ENCODE assay signal across 8 cellular contexts in genomic region chr3:123066599-123066895, GRCh38. TPM values are rescaled to one million over a fixed set of nuclear protein-coding genes. Genes with fewer than 3 reads are reported as not detected.
DNase-seq lines count a peak whose midpoint lies in the region; ATAC-seq and TF ChIP-seq lines count a peak whose summit lies in the region.

No MANE protein-coding gene starts in this region.

- H3K27me3 ChIP-seq in AG04450 (ENCODE audit: control insufficient read depth, insufficient read depth, low read length) = peaks cover 3% of the 10 kb centered on the region
- H3K27me3 ChIP-seq in dorsolateral prefrontal cortex = no peaks in the 10 kb centered on the region

- POLR2A ChIA-PET in AG04450 (lab: Yijun Ruan, JAX) = interaction anchor here (0.6 to 1.6 kb wide), 3 partner anchors 14 to 324 kb away, joined by 3 to 7 read pairs (median 3); no protein-coding TSS in a partner anchor
- POLR2A ChIA-PET in naive thymus-derived CD8-positive, alpha-beta T cell (lab: Charles Lee) = interaction anchor here (0.8 to 1.2 kb wide), 2 partner anchors 15 to 135 kb away, joined by 3 to 6 read pairs; partner anchors contain the start of gene SEC22A

- peaks cover 10 to 26% (median 22%) of the 10 kb centered on the region in 4 donors for H3K4me1 Mint-ChIP-seq in naive thymus-derived CD8-positive, alpha-beta T cell

- H3K4me3 Mint-ChIP-seq in naive thymus-derived CD8-positive, alpha-beta T cell = peak overlapping the region; percentile 78 to 87 (median 84)

- no peak for ATAC-seq in naive thymus-derived CD8-positive, alpha-beta T cell
- no peak for ATAC-seq in HG03175 (IDR thresholded peaks at IDR 0.05; ENCODE audit: unreplicated experiment)

- H3K27ac ChIP-seq in AG04450 (ENCODE audit: low read depth, low read length) (no peak overlapping the region), dorsolateral prefrontal cortex (peak overlapping the region in 12 of 59 donors; percentile 16 to 88 (median 54))

- peak overlapping the region; percentile 95 for H3K4me3 ChIP-seq in AG04450 (ENCODE audit: low read depth, low read length)
- H3K4me3 ChIP-seq in LNCaP clone FGC (ENCODE audit: low read depth, low read length) = peak overlapping the region; percentile 90
- peak overlapping the region; percentile 62 to 95 (median 87) for H3K4me3 ChIP-seq in dorsolateral prefrontal cortex

- CTCF ChIA-PET in AG04450 (lab: Charles Lee) = interaction anchor here (0.6 to 1.7 kb wide), 5 partner anchors 19 to 525 kb away, joined by 3 to 7 read pairs (median 4); no protein-coding TSS in a partner anchor

- no peaks in the 10 kb centered on the region for H3K27me3 Mint-ChIP-seq in naive thymus-derived CD8-positive, alpha-beta T cell

- H3K9me3 Mint-ChIP-seq in naive thymus-derived CD8-positive, alpha-beta T cell = no peaks in the 10 kb centered on the region

- intact Hi-C loops in dorsolateral prefrontal cortex (cut with DNase I) = no loop called here

- H3K36me3 Mint-ChIP-seq in naive thymus-derived CD8-positive, alpha-beta T cell = no peaks in the 10 kb centered on the region

- no peak for DNase-seq in AG04450 (ENCODE audit: low read depth, low spot score)
- DNase-seq in LNCaP clone FGC (ENCODE audit: low read depth) = no peak
- DNase-seq in dorsolateral prefrontal cortex = no peak
- DNase-seq in naive thymus-derived CD8-positive, alpha-beta T cell = no peak
- no peak for DNase-seq in 8988T
- no peak for DNase-seq in KG1 (lab: John Stamatoyannopoulos, UW)
- no peak for DNase-seq in NCI-H526 treated with DMSO at 0.1 percent for 48 hours (lab: John Stamatoyannopoulos, UW)

- TF ChIP-seq CTCF in AG04450 (IDR thresholded peaks at IDR 0.05; ENCODE audit: low read depth, low read length) = no peak
- no peak for TF ChIP-seq CTCF in LNCaP clone FGC (IDR thresholded peaks at IDR 0.05; ENCODE audit: control insufficient read depth, extremely low read depth, insufficient read depth)
- TF ChIP-seq CTCF in dorsolateral prefrontal cortex (IDR thresholded peaks at IDR 0.05 in 54 of 56, conservative IDR thresholded peaks at IDR 0.05 in 2 of 56; ENCODE audit: low read depth in 1 of 56, partially characterized antibody in 56 of 56) = no peak

- no peaks in the 10 kb centered on the region; the same call in 1 of the 2 replicates for H3K9me3 ChIP-seq in AG04450 (ENCODE audit: control insufficient read depth, insufficient read depth, low read length)

- peak overlapping the region in 5 of 10 donors; percentile 22 to 79 (median 68) for H3K27ac Mint-ChIP-seq in naive thymus-derived CD8-positive, alpha-beta T cell

RNA-seq across cellular contexts. Expression of gene PDIA5, which starts 0.3 kb away (rescaled TPM):
- polyA plus RNA-seq in AG04450 (2011; rRNA removed) = 33.1 and 35.5 TPM in 2 replicates
- polyA minus RNA-seq in AG04450 (2011; rRNA and poly(A)+ RNA removed) = 16.9 and 19.4 TPM in 2 replicates
- 10 to 100 TPM in 15 of 120 experiments, 1 to 10 TPM in 105; 2.2 to 14.0 (median 6.8) TPM for total RNA-seq in dorsolateral prefrontal cortex
- 1 to 10 TPM; 5.2 to 6.0 TPM for total RNA-seq in naive thymus-derived CD8-positive, alpha-beta T cell
- 1 to 10 TPM; 3.2 to 6.9 (median 4.1) TPM for polyA plus RNA-seq in naive thymus-derived CD8-positive, alpha-beta T cell

RNA-seq across cellular contexts. Expression of gene SEMA5B, which starts 39.0 kb away (rescaled TPM):
- polyA plus RNA-seq in AG04450 (2011; rRNA removed) = not detected in 2 replicates
- polyA minus RNA-seq in AG04450 (2011; rRNA and poly(A)+ RNA removed) = not detected in 2 replicates
- total RNA-seq in dorsolateral prefrontal cortex = 10 to 100 TPM in 115 of 120 experiments, 1 to 10 TPM in 5; 7.1 to 30.8 (median 17.0) TPM
- under 1 TPM; 0.16 to 0.47 TPM for total RNA-seq in naive thymus-derived CD8-positive, alpha-beta T cell
- polyA plus RNA-seq in naive thymus-derived CD8-positive, alpha-beta T cell = not detected

Comparison
In these comparisons a context has a peak if more than half of its experiments do, and no peak if none do; other contexts are left out.
1. RNA of gene SEMA5B, which starts 39.0 kb away (total RNA-seq): 7.1 to 30.8 TPM in dorsolateral prefrontal cortex; 0.16 to 0.47 TPM in naive thymus-derived CD8-positive, alpha-beta T cell; every median in the first group is over 4 times any median in the second.
2. Peak in every context shown above with its lines, with median percentiles within 50 percentile points of each other: H3K4me3 ChIP-seq.